ENCODE assay signal across 12 cellular contexts in the genomic region with DNA sequence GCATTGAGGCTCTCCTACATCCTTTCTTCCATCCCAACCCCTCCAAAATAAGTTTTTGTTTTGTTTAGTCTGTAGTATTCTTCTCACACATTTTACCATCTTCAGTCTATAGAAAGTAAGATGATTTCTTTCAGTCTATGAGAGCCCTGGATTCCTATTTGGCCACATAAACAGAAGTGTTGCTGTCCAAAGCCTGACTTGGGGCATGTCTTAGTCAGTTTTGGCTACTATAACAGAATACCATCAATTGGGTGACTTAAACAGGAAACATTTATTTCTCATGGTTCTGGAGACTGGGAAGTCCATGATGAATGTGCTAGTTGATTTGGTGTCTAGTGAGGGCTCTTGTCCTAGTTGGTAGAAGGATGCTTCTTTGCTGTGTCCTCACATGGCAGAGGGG.
DNase-seq lines count a peak whose midpoint lies in the region; ATAC-seq and TF ChIP-seq lines count a peak whose summit lies in the region.
"Had no signal": no experiment of that assay in that cellular context is flagged by ENCODE, and none has a peak within 500 bp of the region (broad histone marks: within the 10 kb centered on the region; RNA-seq: fewer than 3 reads in every experiment).

No MANE protein-coding gene starts in this region.

- TF ChIP-seq RAD21 in Ishikawa (IDR thresholded peaks at IDR 0.05; ENCODE audit: low read depth) = no peak

- H3K4me1 ChIP-seq in HAP-1 = no peaks in the 10 kb centered on the region

- DNase-seq in EH (ENCODE audit: low read depth) (peak; percentile 37), caudate nucleus (lab: John Stamatoyannopoulos, UW) (no peak), H7 (no peak), HAP-1 (ENCODE audit: low spot score in 2 of 2) (no peak)
- DNase-seq: CD8-positive, alpha-beta T cell; COR-L47; DND-41; GF-D8; KBM-7 had no signal

- ATAC-seq in GM19324 (IDR thresholded peaks at IDR 0.05; ENCODE audit: low FRiP score, unreplicated experiment) = no peak
- ATAC-seq in HG02981 (IDR thresholded peaks at IDR 0.05; ENCODE audit: unreplicated experiment) = no peak
- ATAC-seq: CD8-positive, alpha-beta T cell had no signal

- no peaks in the 10 kb centered on the region for H3K9me3 ChIP-seq in HAP-1

- H3K27ac ChIP-seq in caudate nucleus (ENCODE audit: low read depth, low read length) = peak overlapping the region; percentile 75

- H3K4me3 ChIP-seq in H7 (ENCODE audit: insufficient read depth, low read depth, low read length) = no peak overlapping the region
- H3K4me3 ChIP-seq in HAP-1 = no peak overlapping the region

- in situ Hi-C loops in HAP-1 (cut with MboI; ENCODE audit: low sequenced_read_pairs) = no loop called here

- H3K27me3 ChIP-seq in H7 (ENCODE audit: control insufficient read depth, insufficient read depth, low read length) (no peaks in the 10 kb centered on the region), HAP-1 (ENCODE audit: low read depth) (no peaks in the 10 kb centered on the region)

- H3K36me3 ChIP-seq in H7 (replicated peaks; ENCODE audit: control insufficient read depth, insufficient read depth, low read length) (no peaks in the 10 kb centered on the region), HAP-1 (replicated peaks) (no peaks in the 10 kb centered on the region)

- no peak for TF ChIP-seq EP300 in Ishikawa (IDR thresholded peaks at IDR 0.05; ENCODE audit: borderline replicate concordance)

TF ChIP-seq in Ishikawa, 13 proteins besides CTCF, POLR2A, EP300 and RAD21:
- TF ChIP-seq, protein P1, sequence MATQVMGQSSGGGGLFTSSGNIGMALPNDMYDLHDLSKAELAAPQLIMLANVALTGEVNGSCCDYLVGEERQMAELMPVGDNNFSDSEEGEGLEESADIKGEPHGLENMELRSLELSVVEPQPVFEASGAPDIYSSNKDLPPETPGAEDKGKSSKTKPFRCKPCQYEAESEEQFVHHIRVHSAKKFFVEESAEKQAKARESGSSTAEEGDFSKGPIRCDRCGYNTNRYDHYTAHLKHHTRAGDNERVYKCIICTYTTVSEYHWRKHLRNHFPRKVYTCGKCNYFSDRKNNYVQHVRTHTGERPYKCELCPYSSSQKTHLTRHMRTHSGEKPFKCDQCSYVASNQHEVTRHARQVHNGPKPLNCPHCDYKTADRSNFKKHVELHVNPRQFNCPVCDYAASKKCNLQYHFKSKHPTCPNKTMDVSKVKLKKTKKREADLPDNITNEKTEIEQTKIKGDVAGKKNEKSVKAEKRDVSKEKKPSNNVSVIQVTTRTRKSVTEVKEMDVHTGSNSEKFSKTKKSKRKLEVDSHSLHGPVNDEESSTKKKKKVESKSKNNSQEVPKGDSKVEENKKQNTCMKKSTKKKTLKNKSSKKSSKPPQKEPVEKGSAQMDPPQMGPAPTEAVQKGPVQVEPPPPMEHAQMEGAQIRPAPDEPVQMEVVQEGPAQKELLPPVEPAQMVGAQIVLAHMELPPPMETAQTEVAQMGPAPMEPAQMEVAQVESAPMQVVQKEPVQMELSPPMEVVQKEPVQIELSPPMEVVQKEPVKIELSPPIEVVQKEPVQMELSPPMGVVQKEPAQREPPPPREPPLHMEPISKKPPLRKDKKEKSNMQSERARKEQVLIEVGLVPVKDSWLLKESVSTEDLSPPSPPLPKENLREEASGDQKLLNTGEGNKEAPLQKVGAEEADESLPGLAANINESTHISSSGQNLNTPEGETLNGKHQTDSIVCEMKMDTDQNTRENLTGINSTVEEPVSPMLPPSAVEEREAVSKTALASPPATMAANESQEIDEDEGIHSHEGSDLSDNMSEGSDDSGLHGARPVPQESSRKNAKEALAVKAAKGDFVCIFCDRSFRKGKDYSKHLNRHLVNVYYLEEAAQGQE (IDR thresholded peaks at IDR 0.05; ENCODE audit: low read depth) = peak; percentile 62; the same call in 1 of the 2 replicates
- no peak for TF ChIP-seq CEBPB (IDR thresholded peaks at IDR 0.05)
- no peak for TF ChIP-seq TCF12 (IDR thresholded peaks at IDR 0.05; ENCODE audit: low read depth)
- TF ChIP-seq NFIC (IDR thresholded peaks at IDR 0.05) = no peak
